In the genomic region with DNA sequence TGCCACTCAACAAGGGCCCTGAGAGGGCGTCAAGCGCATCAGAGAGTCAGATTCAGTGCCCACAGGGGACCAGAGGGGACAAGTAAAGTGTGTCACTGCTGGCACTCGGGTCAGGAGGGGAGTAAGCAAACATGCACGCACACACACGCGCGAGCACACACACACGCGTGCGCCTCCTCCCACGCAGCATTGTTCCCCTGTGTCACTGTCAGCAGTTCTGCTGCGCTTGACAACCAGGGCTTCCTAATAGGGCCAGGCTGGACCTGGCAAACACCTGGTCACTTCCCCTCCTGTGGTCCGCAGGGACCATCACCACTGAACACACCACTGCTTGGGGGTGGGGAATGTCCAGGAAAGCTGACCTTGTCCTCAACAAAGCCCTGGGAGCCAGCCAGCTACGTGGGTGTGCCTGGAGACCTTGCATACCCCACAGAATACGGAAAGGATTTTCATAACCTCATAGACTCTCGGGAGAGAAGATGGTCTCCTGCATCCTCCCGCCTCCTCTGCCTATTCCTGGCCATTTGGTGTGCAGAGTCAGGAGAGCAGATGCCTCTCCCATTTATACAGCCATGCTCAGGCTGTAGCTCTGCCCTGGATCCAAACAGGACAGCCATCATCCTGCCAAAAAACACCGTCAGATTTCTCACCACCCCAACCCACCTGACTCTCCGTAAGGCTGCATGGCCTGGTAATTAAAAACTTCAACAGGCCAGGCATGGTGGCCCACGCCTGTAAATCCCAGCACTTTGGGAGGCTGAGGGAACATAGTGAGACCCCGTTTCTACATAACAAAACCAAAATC, we compare ENCODE assay signal across 12 cellular contexts.
A peak's percentile ranks its signal among the peaks of the same experiment; 100 is the strongest.
DNase-seq lines count a peak whose midpoint lies in the region; ATAC-seq and TF ChIP-seq lines count a peak whose summit lies in the region.
"Had no signal": no experiment of that assay in that cellular context is flagged by ENCODE, and none has a peak within 500 bp of the region (broad histone marks: within the 10 kb centered on the region; RNA-seq: fewer than 3 reads in every experiment).

No MANE protein-coding gene starts in this region.

- intact Hi-C loops in CD8-positive, alpha-beta T cell (cut with DNase I, micrococcal nuclease): no loop called here

- no peak for DNase-seq in CD8-positive, alpha-beta T cell
- DNase-seq in NB4 (ENCODE audit: low read depth) (peak; percentile 25), foreskin fibroblast (no peak), NCI-H1048 (lab: John Stamatoyannopoulos, UW) (no peak), H4 (ENCODE audit: low spot score) (no peak)
- DNase-seq in stimulated activated naive CD8-positive, alpha-beta T cell treated with anti-CD3 and anti-CD28 coated beads, Interleukin-15, amount 100 ng/mL, for 72 hours: no peak
- DNase-seq: effector CD4-positive, alpha-beta T cell; NCI-H2107; SHP77 had no signal

- H3K4me3 ChIP-seq in CD8-positive, alpha-beta T cell (ENCODE audit: low read depth, low read length): no peak overlapping the region
- H3K4me3 ChIP-seq in NB4 (ENCODE audit: low read depth, low read length) (no peak overlapping the region), gastroesophageal sphincter (no peak overlapping the region), parathyroid adenoma (ENCODE audit: low read depth, low read length) (no peak overlapping the region), foreskin fibroblast (ENCODE audit: low read depth in 1 of 2, low read length in 2 of 2) (no peak overlapping the region)

- H3K4me2 ChIP-seq in parathyroid adenoma (ENCODE audit: low read length): no peak overlapping the region

- no peaks in the 10 kb centered on the region for H3K9me3 ChIP-seq in CD8-positive, alpha-beta T cell (ENCODE audit: low read length)
- H3K9me3 ChIP-seq in gastroesophageal sphincter: no peaks in the 10 kb centered on the region
- H3K9me3 ChIP-seq in parathyroid adenoma (ENCODE audit: control insufficient read depth, low read length): no peaks in the 10 kb centered on the region

- ATAC-seq in CD8-positive, alpha-beta T cell: no peak
- no peak for ATAC-seq in gastroesophageal sphincter
- no peak for ATAC-seq in stimulated activated naive CD8-positive, alpha-beta T cell treated with anti-CD3 and anti-CD28 coated beads, Interleukin-15, amount 100 ng/mL, for 72 hours
- ATAC-seq: activated CD4-positive, CD25-positive, alpha-beta regulatory T cell treated with anti-CD3 and anti-CD28 coated beads, Interleukin-2, amount 50 U/mL, for 24 hours had no signal

- H3K27me3 Mint-ChIP-seq in CD8-positive, alpha-beta T cell (ENCODE audit: low read depth): no peaks in the 10 kb centered on the region
- H3K27me3 Mint-ChIP-seq in stimulated activated naive CD8-positive, alpha-beta T cell treated with anti-CD3 and anti-CD28 coated beads, Interleukin-15, amount 100 ng/mL, for 72 hours: no peaks in the 10 kb centered on the region

- H2AFZ ChIP-seq in parathyroid adenoma: no peak overlapping the region

- no peaks in the 10 kb centered on the region for H3K9me3 Mint-ChIP-seq in CD8-positive, alpha-beta T cell
- no peaks in the 10 kb centered on the region for H3K9me3 Mint-ChIP-seq in stimulated activated naive CD8-positive, alpha-beta T cell treated with anti-CD3 and anti-CD28 coated beads, Interleukin-15, amount 100 ng/mL, for 72 hours

- no peak overlapping the region for H3K9ac ChIP-seq in parathyroid adenoma

- H3K4me1 ChIP-seq in CD8-positive, alpha-beta T cell (ENCODE audit: insufficient read depth, low read length): peaks cover 32% of the 10 kb centered on the region
- H3K4me1 ChIP-seq in gastroesophageal sphincter (peaks cover under 1 to 94% (median 84%) of the 10 kb centered on the region in 3 donors), parathyroid adenoma (peaks cover 42% of the 10 kb centered on the region)

- peak overlapping the region; percentile 45 for H3K27ac Mint-ChIP-seq in CD8-positive, alpha-beta T cell
- peak overlapping the region in 1 of 2 donors; percentile 45 for H3K27ac Mint-ChIP-seq in stimulated activated naive CD8-positive, alpha-beta T cell treated with anti-CD3 and anti-CD28 coated beads, Interleukin-15, amount 100 ng/mL, for 72 hours

- H3K79me2 ChIP-seq in parathyroid adenoma: peaks cover 3% of the 10 kb centered on the region

- H3K36me3 Mint-ChIP-seq in CD8-positive, alpha-beta T cell: peaks cover 10% of the 10 kb centered on the region

- TF ChIP-seq CTCF in CD8-positive, alpha-beta T cell (IDR thresholded peaks at IDR 0.05): no peak
- no peak for TF ChIP-seq CTCF in NB4 (IDR thresholded peaks at IDR 0.05; ENCODE audit: low read depth, low read length)
- no peak for TF ChIP-seq CTCF in gastroesophageal sphincter (IDR thresholded peaks at IDR 0.05)
- TF ChIP-seq CTCF in parathyroid adenoma (IDR thresholded peaks at IDR 0.05): no peak
- no peak for TF ChIP-seq CTCF in foreskin fibroblast (IDR thresholded peaks at IDR 0.05; ENCODE audit: low read depth, low read length)

- no peak for TF ChIP-seq POLR2A in NB4 (IDR thresholded peaks at IDR 0.05; ENCODE audit: extremely low read depth, insufficient read length)
- TF ChIP-seq POLR2A in gastroesophageal sphincter (IDR thresholded peaks at IDR 0.05): no peak

- peaks cover 85% of the 10 kb centered on the region for H3K4me1 Mint-ChIP-seq in CD8-positive, alpha-beta T cell (ENCODE audit: low read depth)
- H3K4me1 Mint-ChIP-seq in stimulated activated naive CD8-positive, alpha-beta T cell treated with anti-CD3 and anti-CD28 coated beads, Interleukin-15, amount 100 ng/mL, for 72 hours: peaks cover 72% of the 10 kb centered on the region

- no peak for TF ChIP-seq EP300 in gastroesophageal sphincter (IDR thresholded peaks at IDR 0.05)

- POLR2A ChIA-PET in CD8-positive, alpha-beta T cell (lab: Charles Lee): no interaction called here

- no peaks in the 10 kb centered on the region for H3K36me3 ChIP-seq in CD8-positive, alpha-beta T cell (ENCODE audit: insufficient read depth, low read length)
- H3K36me3 ChIP-seq in gastroesophageal sphincter (no peaks in the 10 kb centered on the region), parathyroid adenoma (ENCODE audit: control insufficient read depth, insufficient read depth, low read length) (no peaks in the 10 kb centered on the region)

- no peaks in the 10 kb centered on the region for H3K27me3 ChIP-seq in CD8-positive, alpha-beta T cell (ENCODE audit: insufficient read depth, low read length)
- H3K27me3 ChIP-seq in gastroesophageal sphincter (no peaks in the 10 kb centered on the region), parathyroid adenoma (ENCODE audit: control insufficient read depth, insufficient read depth, low read length) (no peaks in the 10 kb centered on the region)

- H3K27ac ChIP-seq in CD8-positive, alpha-beta T cell (ENCODE audit: low read depth, low read length): no peak overlapping the region
- H3K27ac ChIP-seq in gastroesophageal sphincter: peak overlapping the region in 3 of 4 donors; percentile 89 to 91 (median 91)
- H3K27ac ChIP-seq in parathyroid adenoma: peak overlapping the region; percentile 39

- CTCF ChIA-PET in CD8-positive, alpha-beta T cell (lab: Charles Lee): interaction anchor here (1.2 to 1.6 kb wide), 2 partner anchors 14 to 157 kb away, joined by 4 read pairs; no protein-coding TSS in a partner anchor

- WGBS in gastroesophageal sphincter (ENCODE audit: low coverage in 1 of 2), 2 donors: 61 to 86% methylated on average over 9 to 13 of the region's 21 CpGs

- no peak overlapping the region for H3K4me3 Mint-ChIP-seq in CD8-positive, alpha-beta T cell
- no peak overlapping the region for H3K4me3 Mint-ChIP-seq in stimulated activated naive CD8-positive, alpha-beta T cell treated with anti-CD3 and anti-CD28 coated beads, Interleukin-15, amount 100 ng/mL, for 72 hours
